ENCODE assay signal across 20 cellular contexts in genomic region chr7:115722302-115722701, GRCh38.
DNase-seq lines count a peak whose midpoint lies in the region; ATAC-seq, FAIRE-seq and TF ChIP-seq lines count a peak whose summit lies in the region.
"Had no signal": no experiment of that assay in that cellular context is flagged by ENCODE, and none has a peak within 500 bp of the region (broad histone marks: within the 10 kb centered on the region; RNA-seq: fewer than 3 reads in every experiment).

No MANE protein-coding gene starts in this region.

- H2AFZ ChIP-seq in HCT116 (ENCODE audit: low read depth, low read length, poor library complexity, severe bottlenecking): peak overlapping the region; percentile 7

- H3K9me3 Mint-ChIP-seq in activated CD8-positive, alpha-beta memory T cell treated with anti-CD3 and anti-CD28 coated beads, Interleukin-2, amount 10 ng/mL, durations not matched to agents 7 days and 5 days (ENCODE audit: low read depth): peaks cover 3% of the 10 kb centered on the region
- no peaks in the 10 kb centered on the region for H3K9me3 Mint-ChIP-seq in central memory CD8-positive, alpha-beta T cell
- H3K9me3 Mint-ChIP-seq in activated naive CD4-positive, alpha-beta T cell treated with anti-CD3 and anti-CD28 coated beads for 36 hours: no peaks in the 10 kb centered on the region

- H3K27ac ChIP-seq in HCT116 (ENCODE audit: low read depth, low read length): no peak overlapping the region
- H3K27ac ChIP-seq in small intestine (ENCODE audit: low read depth in 1 of 2, low read length in 1 of 2): no peak overlapping the region
- no peak overlapping the region for H3K27ac ChIP-seq in transverse colon

- WGBS in small intestine, 3 donors: 72 to 81% (median 73%) methylated on average over 1 of the region's 1 CpG
- 74 to 75% methylated on average over 1 of the region's 1 CpG for WGBS in transverse colon (ENCODE audit: low coverage in 1 of 2), 2 donors

- H3K4me1 Mint-ChIP-seq in activated CD8-positive, alpha-beta memory T cell treated with anti-CD3 and anti-CD28 coated beads, Interleukin-2, amount 10 ng/mL, durations not matched to agents 7 days and 5 days: peaks cover 27% of the 10 kb centered on the region
- no peaks in the 10 kb centered on the region for H3K4me1 Mint-ChIP-seq in central memory CD8-positive, alpha-beta T cell
- no peaks in the 10 kb centered on the region for H3K4me1 Mint-ChIP-seq in activated naive CD4-positive, alpha-beta T cell treated with anti-CD3 and anti-CD28 coated beads for 36 hours (ENCODE audit: low read depth)

- TF ChIP-seq POLR2A in HCT116 (IDR thresholded peaks at IDR 0.05; ENCODE audit: borderline replicate concordance, extremely low read depth, insufficient read depth, insufficient read length) (no peak), transverse colon (IDR thresholded peaks at IDR 0.05) (no peak)

- H3K27me3 Mint-ChIP-seq in activated CD8-positive, alpha-beta memory T cell treated with anti-CD3 and anti-CD28 coated beads, Interleukin-2, amount 10 ng/mL, durations not matched to agents 7 days and 5 days: no peaks in the 10 kb centered on the region
- H3K27me3 Mint-ChIP-seq in central memory CD8-positive, alpha-beta T cell: no peaks in the 10 kb centered on the region
- no peaks in the 10 kb centered on the region for H3K27me3 Mint-ChIP-seq in activated naive CD4-positive, alpha-beta T cell treated with anti-CD3 and anti-CD28 coated beads for 36 hours (ENCODE audit: low read depth)

- H3K4me3 Mint-ChIP-seq in activated CD8-positive, alpha-beta memory T cell treated with anti-CD3 and anti-CD28 coated beads, Interleukin-2, amount 10 ng/mL, durations not matched to agents 7 days and 5 days: peak overlapping the region; percentile 39
- peak overlapping the region; percentile 43 for H3K4me3 Mint-ChIP-seq in central memory CD8-positive, alpha-beta T cell
- no peak overlapping the region for H3K4me3 Mint-ChIP-seq in activated naive CD4-positive, alpha-beta T cell treated with anti-CD3 and anti-CD28 coated beads for 36 hours

- no peak overlapping the region for H3K4me3 ChIP-seq in HCT116 (replicated peaks in 1 of 2; ENCODE audit: low read depth in 1 of 2, low read length in 2 of 2)
- H3K4me3 ChIP-seq in small intestine (ENCODE audit: low read depth in 1 of 2, low read length in 2 of 2): no peak overlapping the region
- no peak overlapping the region for H3K4me3 ChIP-seq in transverse colon
- H3K4me3 ChIP-seq: K562 had no signal

- H3K9ac ChIP-seq in HCT116 (ENCODE audit: low read length): no peak overlapping the region

- DNase-seq in activated CD8-positive, alpha-beta memory T cell treated with anti-CD3 and anti-CD28 coated beads, Interleukin-2, amount 10 ng/mL, durations not matched to agents 7 days and 5 days: no peak
- no peak for DNase-seq in activated CD8-positive, alpha-beta memory T cell treated with anti-CD3 and anti-CD28 coated beads, Interleukin-2, amount 50 U/mL, for 48 hours
- no peak for DNase-seq in HCT116 (ENCODE audit: low read depth, low spot score)
- no peak for DNase-seq in central memory CD8-positive, alpha-beta T cell (ENCODE audit: low spot score in 2 of 2)
- DNase-seq in small intestine: peak; percentile 5
- no peak for DNase-seq in transverse colon
- no peak for DNase-seq in NCI-H2029 (lab: John Stamatoyannopoulos, UW)
- DNase-seq in activated naive CD4-positive, alpha-beta T cell treated with anti-CD3 and anti-CD28 coated beads for 36 hours: no peak
- DNase-seq: GOT3; NCI-H1092 treated with DMSO at 0.1 percent for 48 hours; NCI-H146; NCI-H2171 treated with DMSO at 0.1 percent for 48 hours; NCI-H446; NCI-H526 treated with DMSO at 0.1 percent for 48 hours; NK-92 treated with Interleukin-12 subunit alpha and Interleukin-12 subunit beta, amount 100 ng/mL, for 24 hours; Right ventricle myocardium superior had no signal

- intact Hi-C loops in HCT116 (cut with micrococcal nuclease): no loop called here
- intact Hi-C loops in transverse colon (cut with DNase I; ENCODE audit: low total_unique reads): no loop called here
- intact Hi-C loops in activated naive CD4-positive, alpha-beta T cell treated with anti-CD3 and anti-CD28 coated beads for 36 hours (cut with micrococcal nuclease): no loop called here

- RAD21 ChIA-PET in HCT116 (lab: Charles Lee; ENCODE audit: low non-redundant PET in 1 of 2, low total read pairs in 2 of 2, uncharacterized antibody in 2 of 2, unreplicated experiment in 2 of 2): no interaction called here

- TF ChIP-seq EP300 in transverse colon (IDR thresholded peaks at IDR 0.05; ENCODE audit: low read depth): no peak

- H3K9me3 ChIP-seq in HCT116 (ENCODE audit: control insufficient read depth in 1 of 2, insufficient read depth in 1 of 2, low read depth in 1 of 2, low read length in 2 of 2) (no peaks in the 10 kb centered on the region), small intestine (ENCODE audit: control insufficient read depth, low read depth) (no peaks in the 10 kb centered on the region), transverse colon (no peaks in the 10 kb centered on the region)

- H3K27ac Mint-ChIP-seq in activated CD8-positive, alpha-beta memory T cell treated with anti-CD3 and anti-CD28 coated beads, Interleukin-2, amount 10 ng/mL, durations not matched to agents 7 days and 5 days: peak overlapping the region; percentile 85
- no peak overlapping the region for H3K27ac Mint-ChIP-seq in central memory CD8-positive, alpha-beta T cell (ENCODE audit: low read depth)
- H3K27ac Mint-ChIP-seq in activated naive CD4-positive, alpha-beta T cell treated with anti-CD3 and anti-CD28 coated beads for 36 hours: no peak overlapping the region

- no peaks in the 10 kb centered on the region for H3K79me2 ChIP-seq in HCT116 (ENCODE audit: insufficient read depth, low read length)

- in situ Hi-C loops in transverse colon (cut with MboI; ENCODE audit: low pct_ligation_motif_present in 1 of 4, low pct_unique_long_range_greater_than_20kb in 1 of 4, low sequenced_read_pairs in 3 of 4): loop anchor here in 1 of 4 donors (25.0 kb wide), 1 partner anchor 860 kb away; no protein-coding TSS in a partner anchor

- peaks cover 8% of the 10 kb centered on the region for H3K36me3 Mint-ChIP-seq in activated CD8-positive, alpha-beta memory T cell treated with anti-CD3 and anti-CD28 coated beads, Interleukin-2, amount 10 ng/mL, durations not matched to agents 7 days and 5 days
- H3K36me3 Mint-ChIP-seq in central memory CD8-positive, alpha-beta T cell (ENCODE audit: insufficient read depth): no peaks in the 10 kb centered on the region
- H3K36me3 Mint-ChIP-seq in activated naive CD4-positive, alpha-beta T cell treated with anti-CD3 and anti-CD28 coated beads for 36 hours (ENCODE audit: low read depth): no peaks in the 10 kb centered on the region

- no peaks in the 10 kb centered on the region for H3K9me2 ChIP-seq in HCT116 (ENCODE audit: insufficient read depth)

- no TSS peak for BruUV-seq in HCT116 (replicated peaks; lab: Mats Ljungman, UMichigan)

- no peak for TF ChIP-seq CTCF in HCT116 (IDR thresholded peaks at IDR 0.05 in 2 of 3, conservative IDR thresholded peaks at IDR 0.05 in 1 of 3; ENCODE audit: borderline replicate concordance in 1 of 3, insufficient read depth in 1 of 3, low read depth in 2 of 3, low read length in 2 of 3)
- TF ChIP-seq CTCF in transverse colon (IDR thresholded peaks at IDR 0.05): no peak

- POLR2A ChIA-PET in HCT116 (lab: Charles Lee): no interaction called here

- CTCF ChIA-PET in activated CD8-positive, alpha-beta memory T cell treated with anti-CD3 and anti-CD28 coated beads, Interleukin-2, amount 10 ng/mL, durations not matched to agents 7 days and 5 days (lab: Charles Lee): no interaction called here
- CTCF ChIA-PET in HCT116 (lab: Charles Lee): no interaction called here
- CTCF ChIA-PET in activated naive CD4-positive, alpha-beta T cell treated with anti-CD3 and anti-CD28 coated beads for 36 hours (lab: Charles Lee): no interaction called here

- TF ChIP-seq RAD21 in HCT116 (IDR thresholded peaks at IDR 0.05; ENCODE audit: low read depth): no peak

- no peak overlapping the region for H3K4me2 ChIP-seq in HCT116 (ENCODE audit: low read length)

- FAIRE-seq in small intestine (lab: Jason Lieb, UNC): no peak
- FAIRE-seq: D721Med, GM12892, GM18507, K562 had no signal

- H3K36me3 ChIP-seq in HCT116 (ENCODE audit: control insufficient read depth in 1 of 2, insufficient read depth in 2 of 2, low read length in 2 of 2) (no peaks in the 10 kb centered on the region), small intestine (ENCODE audit: control insufficient read depth in 2 of 2, insufficient read depth in 2 of 2, low read length in 2 of 2) (no peaks in the 10 kb centered on the region), transverse colon (no peaks in the 10 kb centered on the region)

- H3K4me1 ChIP-seq in HCT116 (ENCODE audit: control insufficient read depth in 1 of 2, insufficient read depth in 2 of 2, low read length in 2 of 2) (no peaks in the 10 kb centered on the region), small intestine (ENCODE audit: control insufficient read depth in 2 of 2, insufficient read depth in 1 of 2, low read depth in 1 of 2, low read length in 1 of 2) (no peaks in the 10 kb centered on the region), transverse colon (peaks cover 0 to 29% (median 4%) of the 10 kb centered on the region in 4 donors)

- H4K20me1 ChIP-seq in HCT116 (ENCODE audit: insufficient read depth): no peaks in the 10 kb centered on the region

- ATAC-seq in activated CD8-positive, alpha-beta memory T cell treated with anti-CD3 and anti-CD28 coated beads, Interleukin-2, amount 10 ng/mL, durations not matched to agents 7 days and 5 days: peak; percentile 84
- no peak for ATAC-seq in HCT116
- no peak for ATAC-seq in central memory CD8-positive, alpha-beta T cell (replicated peaks; ENCODE audit: extremely low read depth, poor library complexity, severe bottlenecking)
- ATAC-seq: K562 had no signal

- no peaks in the 10 kb centered on the region for H3K27me3 ChIP-seq in HCT116 (ENCODE audit: insufficient read depth, low read length)
- H3K27me3 ChIP-seq in small intestine (ENCODE audit: control insufficient read depth in 2 of 2, insufficient read depth in 2 of 2, low read length in 2 of 2): no peaks in the 10 kb centered on the region
- no peaks in the 10 kb centered on the region for H3K27me3 ChIP-seq in transverse colon

TF ChIP-seq in HCT116, 20 proteins besides CTCF, POLR2A, EP300 and RAD21 (continues in another document):
- no peak for TF ChIP-seq TCF7L2 (IDR thresholded peaks at IDR 0.05; ENCODE audit: borderline replicate concordance, extremely low read depth, insufficient read depth, insufficient read length)
- no peak for TF ChIP-seq ZNF274 (IDR thresholded peaks at IDR 0.05; ENCODE audit: low read depth, low read length)
- TF ChIP-seq MAX (IDR thresholded peaks at IDR 0.05): no peak
- no peak for TF ChIP-seq CEBPB (IDR thresholded peaks at IDR 0.05; ENCODE audit: low read depth)
- TF ChIP-seq EZH2 (IDR thresholded peaks at IDR 0.05): no peak
